ENCODE assay signal across 17 cellular contexts in genomic region chr16:73966851-73967250, GRCh38.
DNase-seq lines count a peak whose midpoint lies in the region; ATAC-seq and TF ChIP-seq lines count a peak whose summit lies in the region.
"Had no signal": no experiment of that assay in that cellular context is flagged by ENCODE, and none has a peak within 500 bp of the region (broad histone marks: within the 10 kb centered on the region; RNA-seq: fewer than 3 reads in every experiment).

No MANE protein-coding gene starts in this region.

- DNase-seq in SJCRH30 (peak; percentile 29 to 34), glutamatergic neuron (peak; percentile 34), foreskin keratinocyte (no peak), cortex of kidney (lab: John Stamatoyannopoulos, UW) (no peak), germinal center (ENCODE audit: low spot score) (no peak)
- DNase-seq: AML-193; C1 segment of cervical spinal cord; CD4-positive, CD25-positive, alpha-beta regulatory T cell; CD8-positive, alpha-beta memory T cell; COR-L47; DMS 273 treated with DMSO at 0.1 percent for 48 hours; GM23248; H7; KBM-7 had no signal

- no peaks in the 10 kb centered on the region for H3K4me1 Mint-ChIP-seq in glutamatergic neuron (ENCODE audit: low read depth, unreplicated experiment)
- H3K4me1 Mint-ChIP-seq: CD4-positive, CD25-positive, alpha-beta regulatory T cell; CD8-positive, alpha-beta memory T cell; IgD-negative memory B cell had no signal

- H3K27me3 ChIP-seq in BLaER1 treated with 17β-estradiol and CSF1 and Interleukin-3, amounts not matched to agents 10 nM and 100 nM, result no peaks in the 10 kb centered on the region
- no peaks in the 10 kb centered on the region for H3K27me3 ChIP-seq in SJCRH30
- no peaks in the 10 kb centered on the region for H3K27me3 ChIP-seq in foreskin keratinocyte

- H3K27ac Mint-ChIP-seq in glutamatergic neuron (ENCODE audit: unreplicated experiment), result no peak overlapping the region
- H3K27ac Mint-ChIP-seq: CD4-positive, CD25-positive, alpha-beta regulatory T cell; CD8-positive, alpha-beta memory T cell; IgD-negative memory B cell had no signal

- H3K4me1 ChIP-seq in BLaER1 treated with 17β-estradiol and CSF1 and Interleukin-3, amounts not matched to agents 10 nM and 100 nM, result peaks cover 0 to 14% (median 10%) of the 10 kb centered on the region in 10 experiments; a peak in 12 of 20 replicates
- H3K4me1 ChIP-seq in SJCRH30 (no peaks in the 10 kb centered on the region), foreskin keratinocyte (no peaks in the 10 kb centered on the region)

- no peaks in the 10 kb centered on the region for H3K27me3 Mint-ChIP-seq in glutamatergic neuron (ENCODE audit: unreplicated experiment)
- H3K27me3 Mint-ChIP-seq: CD8-positive, alpha-beta memory T cell had no signal

- no peaks in the 10 kb centered on the region for H3K36me3 ChIP-seq in BLaER1 treated with 17β-estradiol and CSF1 and Interleukin-3, amounts not matched to agents 10 nM and 100 nM
- no peaks in the 10 kb centered on the region for H3K36me3 ChIP-seq in SJCRH30

- H4K20me1 ChIP-seq in BLaER1 treated with 17β-estradiol and CSF1 and Interleukin-3, amounts not matched to agents 10 nM and 100 nM, result no peaks in the 10 kb centered on the region

- H3K4me3 Mint-ChIP-seq in glutamatergic neuron (ENCODE audit: unreplicated experiment), result no peak overlapping the region
- H3K4me3 Mint-ChIP-seq: CD4-positive, CD25-positive, alpha-beta regulatory T cell; CD8-positive, alpha-beta memory T cell; IgD-negative memory B cell had no signal

- H3K4me2 ChIP-seq in BLaER1 treated with 17β-estradiol and CSF1 and Interleukin-3, amounts not matched to agents 10 nM and 100 nM, result peak overlapping the region in 9 of 11 experiments; percentile 3 to 56 (median 38); a peak in 16 of 22 replicates

- H3K4me3 ChIP-seq in BLaER1 treated with 17β-estradiol and CSF1 and Interleukin-3, amounts not matched to agents 10 nM and 100 nM, result no peak overlapping the region
- no peak overlapping the region for H3K4me3 ChIP-seq in SJCRH30
- H3K4me3 ChIP-seq: GM23248 had no signal

- H3K9me3 ChIP-seq in BLaER1 treated with 17β-estradiol and CSF1 and Interleukin-3, amounts not matched to agents 10 nM and 100 nM (replicated peaks in 1 of 11), result peaks cover 0 to 8% (median 2%) of the 10 kb centered on the region in 11 experiments; a peak in 5 of 22 replicates
- H3K9me3 ChIP-seq in SJCRH30 (replicated peaks), result no peaks in the 10 kb centered on the region

- no peak for TF ChIP-seq CTCF in glutamatergic neuron (IDR thresholded peaks at IDR 0.05; ENCODE audit: partially characterized antibody, unreplicated experiment)
- TF ChIP-seq CTCF in foreskin keratinocyte (conservative IDR thresholded peaks at IDR 0.05), result no peak

- no peak overlapping the region for H3K9ac ChIP-seq in BLaER1 treated with 17β-estradiol and CSF1 and Interleukin-3, amounts not matched to agents 10 nM and 100 nM
- H3K9ac ChIP-seq: GM23248 had no signal

- H3K36me3 Mint-ChIP-seq in glutamatergic neuron (ENCODE audit: unreplicated experiment), result no peaks in the 10 kb centered on the region
- H3K36me3 Mint-ChIP-seq: CD4-positive, CD25-positive, alpha-beta regulatory T cell; CD8-positive, alpha-beta memory T cell had no signal

- H3K9me3 Mint-ChIP-seq in glutamatergic neuron (ENCODE audit: unreplicated experiment), result no peaks in the 10 kb centered on the region
- H3K9me3 Mint-ChIP-seq: IgD-negative memory B cell had no signal

- ATAC-seq in foreskin keratinocyte, result no peak
- ATAC-seq: HepG2 had no signal

- H3K27ac ChIP-seq in BLaER1 treated with 17β-estradiol and CSF1 and Interleukin-3, amounts not matched to agents 10 nM and 100 nM, result peak overlapping the region in 2 of 11 experiments; percentile 15 to 29; a peak in 1 of 22 replicates
- H3K27ac ChIP-seq in SJCRH30 (no peak overlapping the region), foreskin keratinocyte (no peak overlapping the region)
- H3K27ac ChIP-seq: GM23248 had no signal

Comparison
In these comparisons a context has a peak if more than half of its experiments do, and no peak if none do; other contexts are left out.
1. DNase-seq: peak in SJCRH30 (2 of 2) and glutamatergic neuron (single experiment); none in foreskin keratinocyte (0 of 2), cortex of kidney (single experiment) and germinal center (single experiment).